Comparison of ENCODE assay signal across 20 cellular contexts in the genomic region with DNA sequence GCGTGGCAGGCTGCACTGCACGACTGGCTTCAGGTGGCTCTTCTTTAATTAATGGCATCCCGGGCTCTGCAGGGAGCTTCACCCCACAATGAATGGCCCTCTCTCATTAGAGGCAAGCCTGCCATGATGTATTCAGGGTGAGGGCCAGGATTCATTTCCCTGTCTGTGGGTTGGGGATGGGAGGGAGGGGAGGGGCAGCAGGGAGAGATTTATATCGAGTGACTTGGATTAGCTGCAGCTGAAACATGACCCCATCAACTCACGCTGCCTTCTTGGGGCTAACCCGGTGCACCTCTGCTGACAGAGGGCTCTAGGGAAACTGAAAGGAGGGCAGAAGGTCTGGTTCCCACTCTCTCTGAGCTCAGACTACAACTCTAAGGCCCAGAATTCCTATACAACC.
"Had no signal": no experiment of that assay in that cellular context is flagged by ENCODE, and none has a peak within 500 bp of the region (broad histone marks: within the 10 kb centered on the region; RNA-seq: fewer than 3 reads in every experiment).

No MANE protein-coding gene starts in this region.

- H3K27ac ChIP-seq: adrenal gland, body of pancreas, heart right ventricle, prostate gland, right lobe of liver, tibial nerve, vagina, VCaP had no signal

- H3K36me3 ChIP-seq: right lobe of liver had no signal

- DNase-seq: activated CD4-positive, alpha-beta T cell treated with anti-CD3 and anti-CD28 coated beads for 48 hours; activated naive CD4-positive, alpha-beta T cell treated with anti-CD3 and anti-CD28 coated beads, Interleukin-2, amount 50 U/mL, for 16 hours; adrenal gland; body of pancreas; central memory CD4-positive, alpha-beta T cell; cortex of kidney; effector CD8-positive, alpha-beta T cell; foreskin melanocyte; heart right ventricle; mammary epithelial cell; naive thymus-derived CD8-positive, alpha-beta T cell; occipital lobe; right lobe of liver; stimulated activated naive B cell treated with anti-CD40 and anti-IgM and Interleukin-4, amounts not matched to agents 10 μg/mL and 1 μg/mL and 100 μg/mL, for 72 hours had no signal

- H3K9me3 Mint-ChIP-seq: naive thymus-derived CD8-positive, alpha-beta T cell; stimulated activated naive B cell treated with anti-CD40 and anti-IgM and Interleukin-4, amounts not matched to agents 10 μg/mL and 1 μg/mL and 100 μg/mL, for 72 hours had no signal

- ATAC-seq: body of pancreas; heart right ventricle; left lobe of liver; naive thymus-derived CD8-positive, alpha-beta T cell; right lobe of liver; stimulated activated naive B cell treated with anti-CD40 and anti-IgM and Interleukin-4, amounts not matched to agents 10 μg/mL and 1 μg/mL and 100 μg/mL, for 72 hours had no signal

- H3K4me3 ChIP-seq: adrenal gland, body of pancreas, heart right ventricle, prostate gland, right lobe of liver, tibial nerve, vagina had no signal

- H3K4me1 ChIP-seq: adrenal gland, body of pancreas, heart right ventricle, prostate gland, vagina had no signal

- H3K4me1 Mint-ChIP-seq: stimulated activated naive B cell treated with anti-CD40 and anti-IgM and Interleukin-4, amounts not matched to agents 10 μg/mL and 1 μg/mL and 100 μg/mL, for 72 hours had no signal

- H3K9me3 ChIP-seq: adrenal gland, body of pancreas, heart right ventricle, prostate gland, right lobe of liver, tibial nerve, vagina had no signal

- H3K4me3 Mint-ChIP-seq: naive thymus-derived CD8-positive, alpha-beta T cell; stimulated activated naive B cell treated with anti-CD40 and anti-IgM and Interleukin-4, amounts not matched to agents 10 μg/mL and 1 μg/mL and 100 μg/mL, for 72 hours had no signal

- FAIRE-seq: islet of Langerhans had no signal

- H3K27ac Mint-ChIP-seq: naive thymus-derived CD8-positive, alpha-beta T cell; stimulated activated naive B cell treated with anti-CD40 and anti-IgM and Interleukin-4, amounts not matched to agents 10 μg/mL and 1 μg/mL and 100 μg/mL, for 72 hours had no signal

- H3K27me3 Mint-ChIP-seq: naive thymus-derived CD8-positive, alpha-beta T cell; stimulated activated naive B cell treated with anti-CD40 and anti-IgM and Interleukin-4, amounts not matched to agents 10 μg/mL and 1 μg/mL and 100 μg/mL, for 72 hours had no signal

- H3K27me3 ChIP-seq: adrenal gland, body of pancreas, heart right ventricle, right lobe of liver, tibial nerve, vagina had no signal
